In genomic region chr1:109060707-109061106, GRCh38 we compare ENCODE assay signal across 17 cellular contexts.
"Had no signal": no experiment of that assay in that cellular context is flagged by ENCODE, and none has a peak within 500 bp of the region (broad histone marks: within the 10 kb centered on the region; RNA-seq: fewer than 3 reads in every experiment).

No MANE protein-coding gene starts in this region.

- H3K4me1 ChIP-seq: esophagus muscularis mucosa, gastroesophageal sphincter, spleen had no signal

- H3K27me3 ChIP-seq: esophagus muscularis mucosa, gastroesophageal sphincter, spleen had no signal

- ATAC-seq: effector memory CD8-positive, alpha-beta T cell; gastroesophageal sphincter; naive thymus-derived CD8-positive, alpha-beta T cell; sciatic nerve; stimulated activated memory B cell treated with anti-CD40 and anti-IgM and Interleukin-4, amounts not matched to agents 10 μg/mL and 1 μg/mL and 100 μg/mL, for 72 hours; stimulated activated naive CD8-positive, alpha-beta T cell treated with anti-CD3 and anti-CD28 coated beads, Interleukin-15, amount 100 ng/mL, for 72 hours had no signal

- H3K27ac ChIP-seq: epithelial cell of prostate, esophagus muscularis mucosa, gastroesophageal sphincter, spleen had no signal

- DNase-seq: effector memory CD8-positive, alpha-beta T cell; glutamatergic neuron; islet precursor cell; mammary epithelial cell; naive thymus-derived CD8-positive, alpha-beta T cell; spleen; stimulated activated CD4-positive, alpha-beta T cell treated with anti-CD3 and anti-CD28 coated beads, Interleukin-15, amount 100 ng/mL, for 24 hours; stimulated activated CD4-positive, alpha-beta T cell treated with anti-CD3 and anti-CD28 coated beads, Interleukin-1b, Interleukin-23, amount 100 ng/mL, for 48 hours; stimulated activated CD4-positive, alpha-beta T cell treated with anti-CD3 and anti-CD28 coated beads, Interleukin-4, amount 100 ng/mL, for 24 hours; stimulated activated naive CD8-positive, alpha-beta T cell treated with anti-CD3 and anti-CD28 coated beads, Interleukin-15, amount 100 ng/mL, for 72 hours; substantia nigra; trophoblast cell had no signal

- H3K9me3 ChIP-seq: esophagus muscularis mucosa, gastroesophageal sphincter, spleen had no signal

- H3K4me3 ChIP-seq: esophagus muscularis mucosa, gastroesophageal sphincter, spleen had no signal
